ENCODE assay signal across 1 cellular context in the genomic region with DNA sequence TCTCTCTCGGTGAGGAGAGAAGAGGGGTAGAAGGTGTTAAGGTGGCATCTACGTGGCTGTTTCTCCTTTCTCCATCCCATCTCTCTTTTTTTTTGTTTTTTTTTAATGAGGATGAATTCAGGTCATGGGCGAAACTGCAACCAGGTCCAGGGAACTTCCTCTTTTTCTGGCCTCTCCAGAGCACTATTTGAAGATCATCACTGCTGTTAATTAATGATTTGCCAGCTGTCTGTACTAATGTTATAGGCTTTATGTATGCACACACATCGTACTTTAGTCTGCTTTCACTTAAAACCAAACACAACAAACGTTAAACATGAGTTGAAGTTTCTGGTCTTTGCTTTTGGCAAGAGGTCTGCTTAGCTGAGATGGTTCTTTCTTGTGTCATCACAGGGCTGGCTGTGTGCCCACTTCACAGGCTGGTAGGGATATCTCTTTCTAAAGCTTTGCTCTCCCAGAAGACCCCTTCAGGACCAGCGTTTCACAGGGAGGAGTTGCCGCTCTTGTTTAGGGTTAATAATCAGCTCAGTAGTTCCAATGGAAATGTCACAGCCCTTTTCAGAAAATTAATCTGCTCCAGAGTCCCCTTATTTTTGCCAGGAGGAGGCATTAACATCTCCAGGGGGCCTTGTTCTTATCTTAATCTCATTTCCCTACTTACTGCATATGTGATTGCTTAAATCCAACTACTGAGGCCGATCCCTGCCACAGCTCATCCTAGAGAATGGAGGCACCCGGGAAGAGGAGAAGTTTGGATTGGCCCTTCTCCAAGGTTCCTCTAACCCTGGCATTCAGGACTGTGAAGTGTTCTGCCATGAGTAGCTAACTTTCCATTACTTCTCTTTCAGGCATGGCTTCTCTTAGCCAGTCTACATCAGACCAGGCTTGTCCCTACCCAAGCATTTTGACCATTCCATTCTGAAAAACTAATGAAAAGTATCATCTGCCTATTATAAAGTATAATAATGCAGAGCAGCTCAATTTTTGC.
A peak's percentile ranks its signal among the peaks of the same experiment; 100 is the strongest.
TF ChIP-seq lines count a peak whose summit lies in the region.

No MANE protein-coding gene starts in this region.

TF ChIP-seq in HEK293, 187 proteins besides CTCF, POLR2A, EP300 and RAD21 (continued from another document):
- TF ChIP-seq ZNF701 (tag by site-specific recombination; IDR thresholded peaks at IDR 0.05) (no peak), ZNF394 (tag by site-specific recombination; IDR thresholded peaks at IDR 0.05; ENCODE audit: borderline replicate concordance) (peak; percentile 44; the same call in 1 of the 2 replicates), ZNF596 (tag by site-specific recombination; IDR thresholded peaks at IDR 0.05) (0 out of 2 replicates have a peak, but pooled peaks have one; percentile 33), MZF1 (tag by site-specific recombination; IDR thresholded peaks at IDR 0.05; ENCODE audit: borderline replicate concordance) (peak; percentile 66; the same call in 1 of the 2 replicates), ZNF423 (tag by site-specific recombination; IDR thresholded peaks at IDR 0.05) (peak; percentile 77; the same call in 1 of the 2 replicates), OSR2 (tag by site-specific recombination; IDR thresholded peaks at IDR 0.05) (peak; percentile 85), GLIS1 (tag by site-specific recombination; IDR thresholded peaks at IDR 0.05) (peak; percentile 82), PRDM10 (tag by site-specific recombination; IDR thresholded peaks at IDR 0.05) (peak; percentile 73), ELK4 (IDR thresholded peaks at IDR 0.05; ENCODE audit: borderline replicate concordance, low read depth, low read length) (no peak), ZNF404 (tag by site-specific recombination; IDR thresholded peaks at IDR 0.05) (no peak), FEZF1 (tag by site-specific recombination; IDR thresholded peaks at IDR 0.05) (peak; percentile 68), ZNF843 (tag by site-specific recombination; IDR thresholded peaks at IDR 0.05) (peak; percentile 82; the same call in 1 of the 2 replicates), ZEB2 (tag by site-specific recombination; IDR thresholded peaks at IDR 0.05) (peak; percentile 42; the same call in 1 of the 2 replicates), BCL11A (tag by site-specific recombination; IDR thresholded peaks at IDR 0.05; ENCODE audit: low read depth) (no peak), ZNF600 (tag by site-specific recombination; IDR thresholded peaks at IDR 0.05) (peak; percentile 82), ZSCAN30 (tag by site-specific recombination; IDR thresholded peaks at IDR 0.05) (no peak), ZBTB8A (tag by site-specific recombination; IDR thresholded peaks at IDR 0.05) (peak; percentile 49), ZNF610 (tag by site-specific recombination; IDR thresholded peaks at IDR 0.05; ENCODE audit: borderline replicate concordance) (0 out of 2 replicates have a peak, but pooled peaks have one; percentile 30), ZNF184 (tag by site-specific recombination; IDR thresholded peaks at IDR 0.05) (no peak), ZNF561 (tag by site-specific recombination; IDR thresholded peaks at IDR 0.05; ENCODE audit: borderline replicate concordance) (peak; percentile 43; the same call in 1 of the 2 replicates), ZNF335 (tag by site-specific recombination; conservative IDR thresholded peaks at IDR 0.05) (peak; percentile 57), ZNF302 (tag by site-specific recombination; IDR thresholded peaks at IDR 0.05; ENCODE audit: low read depth) (no peak), ZSCAN18 (tag by site-specific recombination; IDR thresholded peaks at IDR 0.05) (no peak), ZBTB20 (tag by site-specific recombination; IDR thresholded peaks at IDR 0.05) (peak; percentile 50), IKZF3 (tag by site-specific recombination; IDR thresholded peaks at IDR 0.05) (peak; percentile 37; the same call in 1 of the 2 replicates), KLF9 (tag by site-specific recombination; IDR thresholded peaks at IDR 0.05; ENCODE audit: low read depth) (no peak)
- TF ChIP-seq, protein P1, sequence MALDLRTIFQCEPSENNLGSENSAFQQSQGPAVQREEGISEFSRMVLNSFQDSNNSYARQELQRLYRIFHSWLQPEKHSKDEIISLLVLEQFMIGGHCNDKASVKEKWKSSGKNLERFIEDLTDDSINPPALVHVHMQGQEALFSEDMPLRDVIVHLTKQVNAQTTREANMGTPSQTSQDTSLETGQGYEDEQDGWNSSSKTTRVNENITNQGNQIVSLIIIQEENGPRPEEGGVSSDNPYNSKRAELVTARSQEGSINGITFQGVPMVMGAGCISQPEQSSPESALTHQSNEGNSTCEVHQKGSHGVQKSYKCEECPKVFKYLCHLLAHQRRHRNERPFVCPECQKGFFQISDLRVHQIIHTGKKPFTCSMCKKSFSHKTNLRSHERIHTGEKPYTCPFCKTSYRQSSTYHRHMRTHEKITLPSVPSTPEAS (tag by site-specific recombination; IDR thresholded peaks at IDR 0.05), result no peak
